Comparison of ENCODE assay signal across 8 cellular contexts in genomic region chr17:34420254-34420766, GRCh38. TPM values are rescaled to one million over a fixed set of nuclear protein-coding genes. Genes with fewer than 3 reads are reported as not detected.
DNase-seq lines count a peak whose midpoint lies in the region; ATAC-seq, FAIRE-seq and TF ChIP-seq lines count a peak whose summit lies in the region.

No MANE protein-coding gene starts in this region.

- peak; percentile 66 to 81 for DNase-seq in A549 (ENCODE audit: low read depth in 1 of 2, low spot score in 1 of 2)
- peak; percentile 76 for DNase-seq in GM19239 (ENCODE audit: insufficient read length, low spot score)
- peak; percentile 36 for DNase-seq in NCI-H345 treated with DMSO at 0.1 percent for 48 hours (lab: John Stamatoyannopoulos, UW; ENCODE audit: unreplicated experiment)
- peak; percentile 57 for DNase-seq in activated CD4-positive, alpha-beta T cell treated with anti-CD3 and anti-CD28 coated beads, Interleukin-2, amount 50 U/mL, for 1 hour
- DNase-seq in dermis blood vessel endothelial cell: peak; percentile 84
- DNase-seq in memory B cell (ENCODE audit: low spot score in 2 of 2): peak; percentile 69 to 74
- peak; percentile 47 for DNase-seq in stimulated activated CD8-positive, alpha-beta memory T cell treated with anti-CD3 and anti-CD28 coated beads, Interleukin-15, amount 100 ng/mL, for 24 hours (ENCODE audit: low read depth)

- CTCF ChIA-PET in A549 (lab: Yijun Ruan, JAX): interaction anchor here (0.6 to 5.8 kb wide), 68 partner anchors 8 to 1392 kb away, joined by 3 to 40 read pairs (median 4); partner anchors contain the start of genes FNDC8, LIG3, RAD51D and SLFN12L

- ATAC-seq in A549 (peak; percentile 60 to 89; a peak in 5 of 6 replicates), memory B cell (ENCODE audit: low read depth) (peak; percentile 56), GM19395 (IDR thresholded peaks at IDR 0.05; ENCODE audit: unreplicated experiment) (no peak)

- POLR2A ChIA-PET in A549 (lab: Yijun Ruan, JAX): interaction anchor here (0.6 to 1.4 kb wide), 2 partner anchors 560 to 1317 kb away, joined by 3 read pairs; partner anchors contain the start of gene LIG3

- TF ChIP-seq RAD21 in A549 (conservative IDR thresholded peaks at IDR 0.05 in 1 of 2, IDR thresholded peaks at IDR 0.05 in 1 of 2): peak; percentile 91 to 96

- no peaks in the 10 kb centered on the region for H3K9me3 Mint-ChIP-seq in memory B cell

- WGBS in A549 (ENCODE audit: missing lambda C conversion rate): 4% methylated on average over 6 of the region's 6 CpGs

- H3K27ac Mint-ChIP-seq in memory B cell: no peak overlapping the region

- H3K27me3 Mint-ChIP-seq in memory B cell: peaks cover 24% of the 10 kb centered on the region

- H3K4me3 Mint-ChIP-seq in memory B cell: no peak overlapping the region

- H3K4me2 ChIP-seq in A549: no peak overlapping the region

- no peak overlapping the region for H3K27ac ChIP-seq in A549

- no peaks in the 10 kb centered on the region for H3K4me1 ChIP-seq in A549

- H3K36me3 Mint-ChIP-seq in memory B cell: no peaks in the 10 kb centered on the region

- peak; percentile 91 for TF ChIP-seq CTCF in A549 (IDR thresholded peaks at IDR 0.05)

- TF ChIP-seq POLR2A in A549 (IDR thresholded peaks at IDR 0.05; ENCODE audit: low read length): no peak

- peaks cover 2% of the 10 kb centered on the region for H3K4me1 Mint-ChIP-seq in memory B cell

- H3K9me3 ChIP-seq in A549: no peaks in the 10 kb centered on the region

- FAIRE-seq in A549 (lab: Jason Lieb, UNC) (peak; percentile 91), GM19239 (lab: Jason Lieb, UNC) (peak; percentile 92)

- H3K4me3 ChIP-seq in A549: no peak overlapping the region

- no peak for TF ChIP-seq EP300 in A549 (IDR thresholded peaks at IDR 0.05)

TF ChIP-seq in A549, 52 proteins besides CTCF, POLR2A, EP300 and RAD21:
- TF ChIP-seq RFX5 (IDR thresholded peaks at IDR 0.05) (no peak), SMC3 (IDR thresholded peaks at IDR 0.05) (peak; percentile 72), KDM5A (IDR thresholded peaks at IDR 0.05) (no peak)

RNA-seq across cellular contexts. Expression of gene CCL1, which starts 57.3 kb away (rescaled TPM):
- not detected in 2 replicates for polyA plus RNA-seq in A549 (2011; rRNA removed)
- not detected in 2 replicates for polyA plus RNA-seq in A549 (2012; cell fraction: cytosol; rRNA removed)
- not detected in 2 replicates for polyA plus RNA-seq in A549 (2012; cell fraction: nucleus; rRNA removed)
- polyA plus RNA-seq in A549 (2017; fragmentation: RNase III; extraction: RNeasy Plus Mini Kit Qiagen cat#74134 plus additional on column Dnase treatment): not detected in 3 replicates
- polyA minus RNA-seq in A549 (2011; rRNA and poly(A)+ RNA removed): not detected in 2 replicates
- total RNA-seq in dermis blood vessel endothelial cell: not detected in 2 replicates
